In the genomic region with DNA sequence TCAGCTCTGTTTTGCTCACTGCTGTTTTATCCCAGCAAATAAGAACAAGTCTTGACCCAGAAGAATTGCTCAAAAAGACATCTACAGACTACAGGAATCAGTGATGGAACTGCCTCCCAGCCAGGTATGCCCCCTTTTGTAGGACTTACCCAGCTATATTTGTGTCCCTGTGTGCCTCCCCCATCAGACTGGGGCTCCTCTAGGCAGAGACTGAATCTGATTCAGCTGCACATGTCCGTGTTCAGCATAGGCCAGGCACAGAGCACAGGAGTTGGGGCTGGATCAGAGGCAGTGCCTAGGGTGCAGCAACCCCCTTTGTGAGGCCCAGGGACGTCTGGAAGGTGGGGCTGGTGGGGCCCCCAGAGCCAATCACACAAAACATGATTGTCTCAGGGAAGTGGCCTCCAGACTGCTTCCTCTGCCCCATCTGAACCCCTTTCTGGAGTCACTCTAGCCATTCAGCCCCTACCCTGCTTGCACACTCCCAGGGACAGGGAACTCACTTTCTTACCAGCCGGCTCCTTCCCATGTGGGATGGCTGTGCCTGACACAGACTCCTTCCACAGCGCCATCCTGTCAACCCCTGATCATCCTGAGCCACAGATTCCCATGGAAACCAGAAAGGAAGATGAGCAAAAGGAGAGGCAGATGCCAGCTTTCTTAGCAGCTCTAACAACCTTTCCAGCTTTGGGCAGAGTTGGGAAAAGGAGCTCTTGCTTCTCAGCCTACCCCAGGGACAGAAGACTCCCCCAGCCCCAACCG, we compare ENCODE assay signal across 1 cellular context.
TF ChIP-seq lines count a peak whose summit lies in the region.

No MANE protein-coding gene starts in this region.

TF ChIP-seq in HepG2, 621 proteins besides CTCF, POLR2A, EP300 and RAD21:
- TF ChIP-seq ZBTB7B (CRISPR knock-in tag; IDR thresholded peaks at IDR 0.05) (no peak), ZSCAN22 (CRISPR knock-in tag; IDR thresholded peaks at IDR 0.05) (peak; percentile 86)
TF ChIP-seq in HepG2: peak in this region for 1.
